Comparison of ENCODE assay signal across 21 cellular contexts in genomic region chr6:53658992-53659391, GRCh38. TPM values are rescaled to one million over a fixed set of nuclear protein-coding genes. Genes with fewer than 3 reads are reported as not detected.
DNase-seq lines count a peak whose midpoint lies in the region; ATAC-seq, FAIRE-seq and TF ChIP-seq lines count a peak whose summit lies in the region.
"Had no signal": no experiment of that assay in that cellular context is flagged by ENCODE, and none has a peak within 500 bp of the region (broad histone marks: within the 10 kb centered on the region; RNA-seq: fewer than 3 reads in every experiment).

No MANE protein-coding gene starts in this region.

- FAIRE-seq in RCC 7860 (lab: Jason Lieb, UNC): no peak
- FAIRE-seq: D721Med, G401.6 had no signal

- H3K27me3 ChIP-seq in left ventricle myocardium inferior (ENCODE audit: low read depth) (no peaks in the 10 kb centered on the region), foreskin keratinocyte (no peaks in the 10 kb centered on the region), subcutaneous abdominal adipose tissue (ENCODE audit: control insufficient read depth in 5 of 5, insufficient read depth in 4 of 5, low read length in 5 of 5) (no peaks in the 10 kb centered on the region)
- H3K27me3 ChIP-seq: BLaER1 treated with 17β-estradiol and CSF1 and Interleukin-3, amounts not matched to agents 10 nM and 100 nM; SJSA1 had no signal

- DNase-seq in left ventricle myocardium inferior (no peak), left cardiac atrium (no peak), RCC 7860 (ENCODE audit: low spot score) (peak; percentile 18), foreskin keratinocyte (no peak), DMS153 treated with DMSO at 0.1 percent for 48 hours (lab: John Stamatoyannopoulos, UW; ENCODE audit: unreplicated experiment) (no peak)
- no peak for DNase-seq in stimulated activated CD4-positive, alpha-beta T cell treated with anti-CD3 and anti-CD28 coated beads, Interleukin-2, amount 100 ng/mL, for 48 hours
- DNase-seq: CD8-positive, alpha-beta T cell; DND-41; H9; Kasumi-1; NCI-H1105; NCI-H1694; NCI-H82 had no signal

- H3K27ac ChIP-seq in left ventricle myocardium inferior (replicated peaks) (peak overlapping the region; percentile 93), foreskin keratinocyte (no peak overlapping the region), subcutaneous abdominal adipose tissue (ENCODE audit: low read depth, low read length) (peak overlapping the region; percentile 73)
- H3K27ac ChIP-seq: BLaER1 treated with 17β-estradiol and CSF1 and Interleukin-3, amounts not matched to agents 10 nM and 100 nM; HL-60; SJSA1 had no signal

- intact Hi-C loops in left ventricle myocardium inferior (cut with micrococcal nuclease) (no loop called here), left cardiac atrium (cut with DNase I) (no loop called here)

- TF ChIP-seq CTCF in left ventricle myocardium inferior (IDR thresholded peaks at IDR 0.05; ENCODE audit: borderline replicate concordance) (no peak), foreskin keratinocyte (conservative IDR thresholded peaks at IDR 0.05) (no peak)

- no peaks in the 10 kb centered on the region for H3K9me3 ChIP-seq in left ventricle myocardium inferior (replicated peaks)
- no peaks in the 10 kb centered on the region for H3K9me3 ChIP-seq in subcutaneous abdominal adipose tissue (ENCODE audit: control insufficient read depth in 5 of 5, low read length in 5 of 5)
- H3K9me3 ChIP-seq: BLaER1 treated with 17β-estradiol and CSF1 and Interleukin-3, amounts not matched to agents 10 nM and 100 nM; SJSA1 had no signal

- H3K4me3 ChIP-seq in left ventricle myocardium inferior (peak overlapping the region; percentile 68), subcutaneous abdominal adipose tissue (ENCODE audit: low read depth in 1 of 5, low read length in 5 of 5) (no peak overlapping the region)
- H3K4me3 ChIP-seq: BLaER1 treated with 17β-estradiol and CSF1 and Interleukin-3, amounts not matched to agents 10 nM and 100 nM; SJSA1 had no signal

- peak overlapping the region in 1 of 5 donors; percentile 49 for H3K9ac ChIP-seq in subcutaneous abdominal adipose tissue (ENCODE audit: low read length in 5 of 5)
- H3K9ac ChIP-seq: BLaER1 treated with 17β-estradiol and CSF1 and Interleukin-3, amounts not matched to agents 10 nM and 100 nM had no signal

- TF ChIP-seq POLR2A in GM18505 (IDR thresholded peaks at IDR 0.05; ENCODE audit: borderline replicate concordance, extremely low read depth, insufficient read depth, insufficient read length): no peak

- H3K36me3 ChIP-seq in left ventricle myocardium inferior: peaks cover 9% of the 10 kb centered on the region
- peaks cover 0 to 4% (median 0%) of the 10 kb centered on the region in 5 donors for H3K36me3 ChIP-seq in subcutaneous abdominal adipose tissue (ENCODE audit: control insufficient read depth in 5 of 5, insufficient read depth in 5 of 5, low read length in 5 of 5)
- H3K36me3 ChIP-seq: BLaER1 treated with 17β-estradiol and CSF1 and Interleukin-3, amounts not matched to agents 10 nM and 100 nM; SJSA1 had no signal

- H3K4me1 ChIP-seq in left ventricle myocardium inferior (peaks cover 60% of the 10 kb centered on the region), foreskin keratinocyte (peaks cover 10% of the 10 kb centered on the region), subcutaneous abdominal adipose tissue (ENCODE audit: control insufficient read depth in 5 of 5, insufficient read depth in 5 of 5, low read length in 5 of 5) (peaks cover 0 to 45% (median 20%) of the 10 kb centered on the region in 5 donors)
- H3K4me1 ChIP-seq: BLaER1 treated with 17β-estradiol and CSF1 and Interleukin-3, amounts not matched to agents 10 nM and 100 nM had no signal

- no peak for ATAC-seq in left cardiac atrium
- peak; percentile 74 for ATAC-seq in foreskin keratinocyte
- no peak for ATAC-seq in GM18505 (IDR thresholded peaks at IDR 0.05; ENCODE audit: unreplicated experiment)
- ATAC-seq: CD8-positive, alpha-beta T cell had no signal

RNA-seq across cellular contexts. Expression of gene KLHL31, which starts 6.6 kb away (rescaled TPM):
- total RNA-seq in left ventricle myocardium inferior: 299 TPM
- total RNA-seq in left cardiac atrium: 100 to 1,000 TPM; 165 to 238 TPM
- total RNA-seq in foreskin keratinocyte: 0.10 and 0.18 TPM in 2 replicates
- polyA plus RNA-seq in foreskin keratinocyte: 0.03 and 0.04 TPM in 2 replicates
- total RNA-seq: A172 had no signal

Comparison
In these comparisons a context has a peak if more than half of its experiments do, and no peak if none do; other contexts are left out.
1. RNA of gene KLHL31, which starts 6.6 kb away (total RNA-seq): 299 TPM in left ventricle myocardium inferior (single experiment) and 165 to 238 TPM in left cardiac atrium; 0.10 to 0.18 TPM in foreskin keratinocyte; every median in the first group is over 100 times any median in the second.